In genomic region chr17:64245218-64246145, GRCh38 we compare ENCODE assay signal across 27 cellular contexts. TPM values are rescaled to one million over a fixed set of nuclear protein-coding genes. Genes with fewer than 3 reads are reported as not detected.
DNase-seq lines count a peak whose midpoint lies in the region; ATAC-seq, FAIRE-seq and TF ChIP-seq lines count a peak whose summit lies in the region.
"Had no signal": no experiment of that assay in that cellular context is flagged by ENCODE, and none has a peak within 500 bp of the region (broad histone marks: within the 10 kb centered on the region; RNA-seq: fewer than 3 reads in every experiment).

No MANE protein-coding gene starts in this region.

- H3K27ac ChIP-seq in HEK293 (ENCODE audit: extremely low read depth, low read depth, low read length) = no peak overlapping the region
- H3K27ac ChIP-seq: epithelial cell of prostate, neural progenitor cell, psoas muscle, skin epidermis, testis had no signal

- H3K4me3 Mint-ChIP-seq in chondrocyte (ENCODE audit: unreplicated experiment) = peak overlapping the region; percentile 33
- no peak overlapping the region for H3K4me3 Mint-ChIP-seq in osteocyte (ENCODE audit: unreplicated experiment)
- H3K4me3 Mint-ChIP-seq in type B pancreatic cell = no peak overlapping the region
- H3K4me3 Mint-ChIP-seq: neural progenitor cell had no signal

- H3K4me1 Mint-ChIP-seq in chondrocyte (ENCODE audit: low read depth) (peaks cover 89% of the 10 kb centered on the region), osteocyte (ENCODE audit: unreplicated experiment) (peaks cover 89% of the 10 kb centered on the region), type B pancreatic cell (ENCODE audit: unreplicated experiment) (peaks cover 38% of the 10 kb centered on the region)

- no peaks in the 10 kb centered on the region for H3K36me3 Mint-ChIP-seq in chondrocyte (ENCODE audit: low read depth)
- peaks cover 3% of the 10 kb centered on the region for H3K36me3 Mint-ChIP-seq in osteocyte (ENCODE audit: unreplicated experiment)
- H3K36me3 Mint-ChIP-seq in type B pancreatic cell = no peaks in the 10 kb centered on the region
- H3K36me3 Mint-ChIP-seq: neural progenitor cell had no signal

- no peak overlapping the region for H3K4me3 ChIP-seq in HEK293 (ENCODE audit: low read depth, low read length)
- H3K4me3 ChIP-seq: cardiac muscle cell, mucosa of descending colon, neural progenitor cell, psoas muscle, skin epidermis, testis had no signal

- H3K27me3 Mint-ChIP-seq in chondrocyte (ENCODE audit: low read depth) = no peaks in the 10 kb centered on the region
- no peaks in the 10 kb centered on the region for H3K27me3 Mint-ChIP-seq in osteocyte (ENCODE audit: unreplicated experiment)
- H3K27me3 Mint-ChIP-seq in type B pancreatic cell = no peaks in the 10 kb centered on the region

- FAIRE-seq in RCC 7860 (lab: Jason Lieb, UNC) = no peak
- FAIRE-seq: D721Med, HTR-8/SVneo had no signal

- no peaks in the 10 kb centered on the region for H3K9me3 ChIP-seq in HEK293 (ENCODE audit: control insufficient read depth, insufficient read depth, low read depth, low read length)
- H3K9me3 ChIP-seq: mucosa of descending colon, psoas muscle, testis had no signal

- CTCF ChIA-PET in HEK293 (lab: Yijun Ruan, JAX) = no interaction called here

- TF ChIP-seq CTCF in HEK293 (tag by site-specific recombination; IDR thresholded peaks at IDR 0.05) (no peak), chondrocyte (IDR thresholded peaks at IDR 0.05) (no peak), osteocyte (IDR thresholded peaks at IDR 0.05) (no peak), type B pancreatic cell (conservative IDR thresholded peaks at IDR 0.05) (no peak)

- H3K9me3 Mint-ChIP-seq in chondrocyte (ENCODE audit: low read depth) (no peaks in the 10 kb centered on the region), osteocyte (ENCODE audit: unreplicated experiment) (no peaks in the 10 kb centered on the region), type B pancreatic cell (no peaks in the 10 kb centered on the region)
- H3K9me3 Mint-ChIP-seq: neural progenitor cell had no signal

- DNase-seq in RCC 7860 (ENCODE audit: low spot score) (peak; percentile 28), chondrocyte (ENCODE audit: low spot score) (no peak), osteocyte (ENCODE audit: extremely low spot score, unreplicated experiment) (no peak), GM19238 (ENCODE audit: insufficient read length, low spot score) (no peak), type B pancreatic cell (ENCODE audit: extremely low spot score, unreplicated experiment) (no peak)
- DNase-seq: activated CD4-positive, alpha-beta T cell treated with anti-CD3 and anti-CD28 coated beads for 1 hour; activated naive CD4-positive, alpha-beta T cell; activated T-cell treated with anti-CD3 and anti-CD28 coated beads, Interleukin-2, amount 50 U/mL, for 1 hour; amniotic stem cell; H7; mucosa of descending colon; NCI-H1436; NCI-H526 treated with DMSO at 0.1 percent for 48 hours; psoas muscle; stimulated activated CD4-positive, alpha-beta T cell treated with anti-CD3 and anti-CD28 coated beads, Interleukin-2, amount 100 ng/mL, for 48 hours; stimulated activated naive CD4-positive, alpha-beta T cell; testis had no signal

- no peaks in the 10 kb centered on the region for H3K36me3 ChIP-seq in HEK293 (ENCODE audit: control insufficient read depth in 2 of 2, insufficient read depth in 1 of 2, low read length in 2 of 2)
- H3K36me3 ChIP-seq: cardiac muscle cell, neural progenitor cell had no signal

- POLR2A ChIA-PET in HEK293 (lab: Yijun Ruan, JAX) = interaction anchor here (1.1 to 1.4 kb wide), 2 partner anchors 17 to 99 kb away, joined by 4 to 6 read pairs; no protein-coding TSS in a partner anchor

- H3K27ac Mint-ChIP-seq in chondrocyte (ENCODE audit: unreplicated experiment) (peak overlapping the region; percentile 91), osteocyte (ENCODE audit: unreplicated experiment) (peak overlapping the region; percentile 89), type B pancreatic cell (no peak overlapping the region)
- H3K27ac Mint-ChIP-seq: neural progenitor cell had no signal

- peaks cover 4% of the 10 kb centered on the region for H3K4me1 ChIP-seq in HEK293 (ENCODE audit: control insufficient read depth, insufficient read depth, low read length)
- H3K4me1 ChIP-seq: testis had no signal

- ATAC-seq in HG03342 (IDR thresholded peaks at IDR 0.05; ENCODE audit: unreplicated experiment) (no peak), HG02870 (IDR thresholded peaks at IDR 0.05; ENCODE audit: unreplicated experiment) (no peak)
- ATAC-seq: mucosa of descending colon, psoas muscle, Right ventricle myocardium inferior had no signal

TF ChIP-seq in HEK293, 187 proteins besides CTCF, POLR2A, EP300 and RAD21:
- TF ChIP-seq ZNF10 (tag by site-specific recombination; IDR thresholded peaks at IDR 0.05) (peak; percentile 46; the same call in 1 of the 2 replicates), YY2 (tag by site-specific recombination; IDR thresholded peaks at IDR 0.05) (no peak), ZNF677 (tag by site-specific recombination; IDR thresholded peaks at IDR 0.05) (no peak), ZFHX2 (tag by site-specific recombination; conservative IDR thresholded peaks at IDR 0.05) (0 out of 2 replicates have a peak, but pooled peaks have one; percentile 10), PRDM6 (tag by site-specific recombination; IDR thresholded peaks at IDR 0.05) (peak; percentile 64), KLF1 (tag by site-specific recombination; IDR thresholded peaks at IDR 0.05) (no peak), ZNF121 (tag by site-specific recombination; IDR thresholded peaks at IDR 0.05) (no peak)
TF ChIP-seq in HEK293: peak in this region for 3.

RNA-seq across cellular contexts. Expression of gene TEX2, which starts 17.6 kb away (rescaled TPM):
- total RNA-seq in chondrocyte (45.3 to 119 TPM (median 47.3 TPM) in 3 replicates), osteocyte (72.0 and 73.5 TPM in 2 replicates), type B pancreatic cell (ENCODE audit: low replicate concordance) (20.4 and 23.3 TPM in 2 replicates)
